In genomic region chr6:64049736-64050135, GRCh38 we compare ENCODE assay signal across 29 cellular contexts.
"Had no signal": no experiment of that assay in that cellular context is flagged by ENCODE, and none has a peak within 500 bp of the region (broad histone marks: within the 10 kb centered on the region; RNA-seq: fewer than 3 reads in every experiment).

No MANE protein-coding gene starts in this region.

- H3K27me3 Mint-ChIP-seq: naive B cell; naive thymus-derived CD8-positive, alpha-beta T cell; natural killer cell treated with Interleukin-12 subunit alpha and Interleukin-12 subunit beta and Interleukin-15 and Interleukin-18, amount 100 ng/mL, for 72 hours; progenitor cell of endocrine pancreas; stimulated activated naive B cell treated with anti-CD40 and anti-IgM and Interleukin-4, amounts not matched to agents 10 μg/mL and 1 μg/mL and 100 μg/mL, for 72 hours; stimulated activated naive CD8-positive, alpha-beta T cell treated with anti-CD3 and anti-CD28 coated beads, Interleukin-15, Interleukin-2, amounts not matched to agents 100 ng/mL and 50 ng/mL, for 24 hours had no signal

- H3K4me1 Mint-ChIP-seq: naive B cell; naive thymus-derived CD8-positive, alpha-beta T cell; stimulated activated effector memory CD8-positive, alpha-beta T cell treated with anti-CD3 and anti-CD28 coated beads, Interleukin-12 subunit alpha, Interleukin-12 subunit beta, amount 100 ng/mL, for 72 hours; stimulated activated naive B cell treated with anti-CD40 and anti-IgM and Interleukin-4, amounts not matched to agents 10 μg/mL and 1 μg/mL and 100 μg/mL, for 72 hours had no signal

- H3K36me3 Mint-ChIP-seq: naive B cell; naive thymus-derived CD8-positive, alpha-beta T cell; stimulated activated effector memory CD8-positive, alpha-beta T cell treated with anti-CD3 and anti-CD28 coated beads, Interleukin-12 subunit alpha, Interleukin-12 subunit beta, amount 100 ng/mL, for 72 hours; stimulated activated naive B cell treated with anti-CD40 and anti-IgM and Interleukin-4, amounts not matched to agents 10 μg/mL and 1 μg/mL and 100 μg/mL, for 72 hours had no signal

- H3K4me3 ChIP-seq: pancreas, psoas muscle, right atrium auricular region, right lobe of liver, sigmoid colon, stomach, thoracic aorta, thyroid gland, tibial nerve, upper lobe of right lung, uterus had no signal

- H3K36me3 ChIP-seq: neutrophil, pancreas, right atrium auricular region, right lobe of liver, sigmoid colon, stomach, thoracic aorta, thyroid gland, tibial nerve, upper lobe of right lung had no signal

- H3K4me3 Mint-ChIP-seq: naive B cell; naive thymus-derived CD8-positive, alpha-beta T cell; natural killer cell treated with Interleukin-12 subunit alpha and Interleukin-12 subunit beta and Interleukin-15 and Interleukin-18, amount 100 ng/mL, for 72 hours; nephron progenitor cell; neural crest cell; stimulated activated effector memory CD8-positive, alpha-beta T cell treated with anti-CD3 and anti-CD28 coated beads, Interleukin-12 subunit alpha, Interleukin-12 subunit beta, amount 100 ng/mL, for 72 hours; stimulated activated naive B cell treated with anti-CD40 and anti-IgM and Interleukin-4, amounts not matched to agents 10 μg/mL and 1 μg/mL and 100 μg/mL, for 72 hours; stimulated activated naive CD8-positive, alpha-beta T cell treated with anti-CD3 and anti-CD28 coated beads, Interleukin-15, Interleukin-2, amounts not matched to agents 100 ng/mL and 50 ng/mL, for 24 hours had no signal

- H3K9me3 Mint-ChIP-seq: naive B cell; nephron progenitor cell; neural crest cell; stimulated activated naive B cell treated with anti-CD40 and anti-IgM and Interleukin-4, amounts not matched to agents 10 μg/mL and 1 μg/mL and 100 μg/mL, for 72 hours; stimulated activated naive CD8-positive, alpha-beta T cell treated with anti-CD3 and anti-CD28 coated beads, Interleukin-15, Interleukin-2, amounts not matched to agents 100 ng/mL and 50 ng/mL, for 24 hours had no signal

- ATAC-seq: naive thymus-derived CD8-positive, alpha-beta T cell; natural killer cell treated with Interleukin-12 subunit alpha and Interleukin-12 subunit beta and Interleukin-15 and Interleukin-18, amount 100 ng/mL, for 72 hours; pancreas; psoas muscle; right lobe of liver; stimulated activated effector memory CD8-positive, alpha-beta T cell treated with anti-CD3 and anti-CD28 coated beads, Interleukin-12 subunit alpha, Interleukin-12 subunit beta, amount 100 ng/mL, for 72 hours; stimulated activated naive B cell treated with anti-CD40 and anti-IgM and Interleukin-4, amounts not matched to agents 10 μg/mL and 1 μg/mL and 100 μg/mL, for 72 hours; upper lobe of right lung had no signal

- H3K27ac Mint-ChIP-seq: naive thymus-derived CD8-positive, alpha-beta T cell; natural killer cell treated with Interleukin-12 subunit alpha and Interleukin-12 subunit beta and Interleukin-15 and Interleukin-18, amount 100 ng/mL, for 72 hours; nephron progenitor cell; progenitor cell of endocrine pancreas; stimulated activated effector memory CD8-positive, alpha-beta T cell treated with anti-CD3 and anti-CD28 coated beads, Interleukin-12 subunit alpha, Interleukin-12 subunit beta, amount 100 ng/mL, for 72 hours; stimulated activated naive B cell treated with anti-CD40 and anti-IgM and Interleukin-4, amounts not matched to agents 10 μg/mL and 1 μg/mL and 100 μg/mL, for 72 hours; stimulated activated naive CD8-positive, alpha-beta T cell treated with anti-CD3 and anti-CD28 coated beads, Interleukin-15, Interleukin-2, amounts not matched to agents 100 ng/mL and 50 ng/mL, for 24 hours had no signal

- H3K4me1 ChIP-seq: pancreas, psoas muscle, right atrium auricular region, right lobe of liver, sigmoid colon, stomach, thyroid gland, tibial nerve, upper lobe of right lung, uterus had no signal

- H3K27ac ChIP-seq: neutrophil, pancreas, psoas muscle, right atrium auricular region, right lobe of liver, sigmoid colon, stomach, thoracic aorta, thyroid gland, tibial nerve, upper lobe of right lung, uterus had no signal

- DNase-seq: naive B cell; naive thymus-derived CD8-positive, alpha-beta T cell; nephron progenitor cell; pancreas; psoas muscle; retina; right lobe of liver; sigmoid colon; small intestine; stimulated activated CD4-positive, alpha-beta T cell treated with anti-CD3 and anti-CD28 coated beads, Interleukin-15, amount 100 ng/mL, for 24 hours; stimulated activated CD4-positive, alpha-beta T cell treated with anti-CD3 and anti-CD28 coated beads, Interleukin-2, amount 100 ng/mL, for 24 hours; stimulated activated CD4-positive, alpha-beta T cell treated with anti-CD3 and anti-CD28 coated beads, Interleukin-2, amount 100 ng/mL, for 48 hours; stimulated activated CD4-positive, alpha-beta T cell treated with anti-CD3 and anti-CD28 coated beads, Interleukin-4, amount 100 ng/mL, for 24 hours; stimulated activated naive B cell treated with anti-CD40 and anti-IgM and Interleukin-4, amounts not matched to agents 10 μg/mL and 1 μg/mL and 100 μg/mL, for 72 hours; stimulated activated naive CD4-positive, alpha-beta T cell treated with Interleukin-2 at 50 U/mL for 16 hours; stomach; thyroid gland; trophoblast cell; upper lobe of right lung; uterus had no signal

- H3K27me3 ChIP-seq: neutrophil, pancreas, right atrium auricular region, right lobe of liver, sigmoid colon, stomach, thyroid gland, tibial nerve, upper lobe of right lung, uterus had no signal

- H3K9me3 ChIP-seq: neutrophil, pancreas, psoas muscle, right atrium auricular region, right lobe of liver, sigmoid colon, stomach, thoracic aorta, thyroid gland, tibial nerve, upper lobe of right lung, uterus had no signal
